ENCODE assay signal across 15 cellular contexts in the genomic region with DNA sequence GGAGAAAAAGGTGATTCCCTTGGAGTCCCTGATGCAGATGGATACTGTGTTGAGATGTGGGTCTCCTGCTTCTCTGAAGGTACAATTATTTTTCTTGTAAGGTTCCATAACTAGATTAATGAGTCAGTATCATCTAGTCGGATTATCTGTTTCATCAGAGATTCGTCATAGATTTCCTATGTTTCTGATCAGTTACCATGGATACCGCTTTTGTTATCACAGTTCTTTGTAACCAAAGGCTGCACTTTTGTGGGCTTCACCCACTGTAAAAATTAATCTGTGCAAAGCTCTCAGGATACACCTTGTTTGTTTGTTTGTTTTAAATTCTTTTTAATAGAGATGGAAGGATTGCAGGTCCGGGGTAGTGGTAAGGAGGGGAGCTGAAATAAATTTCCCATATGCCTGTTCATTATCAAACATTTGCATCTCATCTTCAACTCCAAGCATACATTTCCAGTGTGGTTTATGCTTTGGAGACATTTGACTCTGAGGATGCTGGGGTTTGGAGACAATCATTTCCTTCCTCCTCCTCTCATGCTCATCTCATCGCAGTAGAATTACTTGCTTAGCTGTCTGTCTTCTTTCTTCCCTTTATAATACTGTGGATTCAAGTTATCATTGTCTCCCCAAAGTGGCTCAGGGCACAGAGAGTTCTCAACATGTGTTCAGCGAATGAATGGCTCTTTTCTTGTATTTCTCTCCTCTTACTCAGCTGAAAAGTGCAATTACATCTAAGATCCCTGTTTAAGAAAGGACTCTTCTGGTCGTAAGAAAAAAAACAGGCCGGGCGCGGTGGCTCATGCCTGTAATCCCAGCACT. TPM values are rescaled to one million over a fixed set of nuclear protein-coding genes. Genes with fewer than 3 reads are reported as not detected.
DNase-seq lines count a peak whose midpoint lies in the region; ATAC-seq, FAIRE-seq and TF ChIP-seq lines count a peak whose summit lies in the region.
"Had no signal": no experiment of that assay in that cellular context is flagged by ENCODE, and none has a peak within 500 bp of the region (broad histone marks: within the 10 kb centered on the region; RNA-seq: fewer than 3 reads in every experiment).

No MANE protein-coding gene starts in this region.

- H2BK5ac ChIP-seq in H1 (ENCODE audit: low read depth, low read length): no peak overlapping the region

- 0 out of 2 replicates have a peak overlapping the region, but pooled peaks have one; percentile 37 for H2AFZ ChIP-seq in OCI-LY1 (ENCODE audit: low read length)
- peak overlapping the region; percentile 90 for H2AFZ ChIP-seq in H1 (ENCODE audit: low read length)

- no peaks in the 10 kb centered on the region for H3K79me1 ChIP-seq in H1 (ENCODE audit: low read depth, low read length)

- H3K23me2 ChIP-seq in H1 (ENCODE audit: low read depth, low read length): no peaks in the 10 kb centered on the region; the same call in 1 of the 2 replicates

- H4K20me1 ChIP-seq in OCI-LY1 (ENCODE audit: insufficient read depth, low read length): no peaks in the 10 kb centered on the region
- H4K20me1 ChIP-seq in H1 (replicated peaks in 1 of 2; ENCODE audit: control insufficient read depth in 1 of 2, insufficient read depth in 2 of 2, low read length in 2 of 2): no peaks in the 10 kb centered on the region

- TF ChIP-seq POLR2A in H1 (IDR thresholded peaks at IDR 0.05; ENCODE audit: control extremely low read depth in 1 of 2, low read depth in 2 of 2, low read length in 2 of 2): no peak

- no peak overlapping the region for H2BK120ac ChIP-seq in H1 (replicated peaks; ENCODE audit: low read depth, low read length)

- H3K9me3 ChIP-seq in OCI-LY1 (ENCODE audit: low read length) (no peaks in the 10 kb centered on the region), H1 (ENCODE audit: insufficient read depth in 2 of 2, low read depth in 1 of 2, low read length in 1 of 2) (no peaks in the 10 kb centered on the region)
- H3K9me3 ChIP-seq: ovary had no signal

- 72% methylated on average over 8 of the region's 10 CpGs; no CpG with 5 or more reads in 1 of the 2 experiments for WGBS in H1 (ENCODE audit: extremely low coverage in 1 of 2, insufficient coverage in 1 of 2, insufficient read length in 1 of 2, insufficient replicate concordance in 2 of 2, low coverage in 1 of 2, low lambda C conversion rate in 2 of 2, missing lambda C conversion rate in 1 of 2), 2 experiments

- no peak overlapping the region for H3K4me2 ChIP-seq in OCI-LY1 (ENCODE audit: low read length)
- peak overlapping the region; percentile 44 to 66; a peak in 2 of 4 replicates for H3K4me2 ChIP-seq in H1 (ENCODE audit: insufficient read depth in 1 of 2, low read depth in 2 of 2, low read length in 2 of 2)

- no peak overlapping the region for H3K4me3 ChIP-seq in OCI-LY1 (ENCODE audit: low read depth, low read length, poor library complexity, severe bottlenecking)
- H3K4me3 ChIP-seq in H1 (ENCODE audit: extremely low read depth in 1 of 4, insufficient read depth in 2 of 4, low read depth in 3 of 4, low read length in 4 of 4): peak overlapping the region in 2 of 4 experiments; percentile 4 to 44; a peak in 3 of 8 replicates
- H3K4me3 ChIP-seq: ovary had no signal

- H3K18ac ChIP-seq in H1 (ENCODE audit: extremely low read depth, low read length): no peak overlapping the region

- FAIRE-seq in H1 (lab: Jason Lieb, UNC): no peak

- H3K56ac ChIP-seq in H1 (replicated peaks; ENCODE audit: insufficient read length, low read depth, low read length): no peak overlapping the region

- H4K8ac ChIP-seq in H1 (ENCODE audit: extremely low read depth, insufficient read depth, low read length): no peak overlapping the region; the same call in 1 of the 2 replicates

- no peak overlapping the region for H3K23ac ChIP-seq in H1 (ENCODE audit: insufficient read length)

- peaks cover 16% of the 10 kb centered on the region for H3K4me1 Mint-ChIP-seq in neural crest cell
- peaks cover 2% of the 10 kb centered on the region for H3K4me1 Mint-ChIP-seq in activated CD8-positive, alpha-beta T cell treated with anti-CD3 and anti-CD28 coated beads for 36 hours (ENCODE audit: low read depth)

- H3K27ac ChIP-seq in OCI-LY1 (ENCODE audit: low read depth, low read length, poor library complexity, severe bottlenecking) (no peak overlapping the region), H1 (ENCODE audit: low read depth, low read length) (no peak overlapping the region)
- H3K27ac ChIP-seq: C4-2B, epithelial cell of prostate, ovary had no signal

- H4K91ac ChIP-seq in H1 (replicated peaks; ENCODE audit: insufficient read length, low read length): no peak overlapping the region

- no peak overlapping the region for H3K4ac ChIP-seq in H1 (replicated peaks; ENCODE audit: insufficient read length, low read depth, low read length)

- no peak overlapping the region for H3K14ac ChIP-seq in H1 (ENCODE audit: insufficient read length)

- H4K5ac ChIP-seq in H1 (ENCODE audit: insufficient read length, low read depth, low read length): no peak overlapping the region

- no peak for ATAC-seq in activated CD8-positive, alpha-beta T cell treated with anti-CD3 and anti-CD28 coated beads for 36 hours

- H2BK20ac ChIP-seq in H1 (ENCODE audit: low read length): no peak overlapping the region

- POLR2A ChIA-PET in H1 (lab: Charles Lee; ENCODE audit: partially characterized antibody): no interaction called here
- POLR2A ChIA-PET in activated CD8-positive, alpha-beta T cell treated with anti-CD3 and anti-CD28 coated beads for 36 hours (lab: Charles Lee): no interaction called here

- H3K27me3 Mint-ChIP-seq in neural crest cell (ENCODE audit: low read depth): peaks cover 6% of the 10 kb centered on the region
- H3K27me3 Mint-ChIP-seq in activated CD8-positive, alpha-beta T cell treated with anti-CD3 and anti-CD28 coated beads for 36 hours: peaks cover 6% of the 10 kb centered on the region

- peak overlapping the region; percentile 61; the same call in 1 of the 2 replicates for H2BK15ac ChIP-seq in H1 (ENCODE audit: low read length)

- H2BK12ac ChIP-seq in H1 (ENCODE audit: low read depth, low read length): no peak overlapping the region

- H3K27ac Mint-ChIP-seq in neural crest cell (ENCODE audit: unreplicated experiment): peak overlapping the region; percentile 77
- H3K27ac Mint-ChIP-seq in activated CD8-positive, alpha-beta T cell treated with anti-CD3 and anti-CD28 coated beads for 36 hours: no peak overlapping the region
- H3K27ac Mint-ChIP-seq: activated CD4-positive, alpha-beta T cell treated with anti-CD3 and anti-CD28 coated beads, Interleukin-2, amount 10 ng/mL, durations not matched to agents 7 days and 5 days; T-helper 2 cell treated with Interferon-gamma antibody and Interleukin-4, amounts not matched to agents 5 μg/mL and 100 μg/mL, for 36 hours had no signal

- no peak overlapping the region for H2AK5ac ChIP-seq in H1 (ENCODE audit: low read depth, low read length)

- no peaks in the 10 kb centered on the region for H3K9me3 Mint-ChIP-seq in neural crest cell
- H3K9me3 Mint-ChIP-seq in activated CD8-positive, alpha-beta T cell treated with anti-CD3 and anti-CD28 coated beads for 36 hours: no peaks in the 10 kb centered on the region
- H3K9me3 Mint-ChIP-seq: activated CD4-positive, alpha-beta T cell treated with anti-CD3 and anti-CD28 coated beads, Interleukin-2, amount 10 ng/mL, durations not matched to agents 7 days and 5 days; T-helper 2 cell treated with Interferon-gamma antibody and Interleukin-4, amounts not matched to agents 5 μg/mL and 100 μg/mL, for 36 hours had no signal

- H3K4me3 Mint-ChIP-seq in neural crest cell: peak overlapping the region; percentile 7
- no peak overlapping the region for H3K4me3 Mint-ChIP-seq in activated CD8-positive, alpha-beta T cell treated with anti-CD3 and anti-CD28 coated beads for 36 hours
- H3K4me3 Mint-ChIP-seq: activated CD4-positive, alpha-beta T cell treated with anti-CD3 and anti-CD28 coated beads, Interleukin-2, amount 10 ng/mL, durations not matched to agents 7 days and 5 days; T-helper 2 cell treated with Interferon-gamma antibody and Interleukin-4, amounts not matched to agents 5 μg/mL and 100 μg/mL, for 36 hours had no signal

- TF ChIP-seq EP300 in H1 (IDR thresholded peaks at IDR 0.05; ENCODE audit: borderline replicate concordance in 1 of 2, low read depth in 2 of 2, low read length in 2 of 2): no peak

- H3K27me3 ChIP-seq in OCI-LY1 (ENCODE audit: insufficient read depth, low read length) (no peaks in the 10 kb centered on the region), H1 (replicated peaks in 1 of 4; ENCODE audit: control insufficient read depth in 3 of 4, extremely low read depth in 1 of 4, insufficient read depth in 3 of 4, low read length in 3 of 4) (no peaks in the 10 kb centered on the region)
- H3K27me3 ChIP-seq: ovary had no signal

- H3K9me2 ChIP-seq in OCI-LY1 (ENCODE audit: low read depth, low read length): no peaks in the 10 kb centered on the region

- no peaks in the 10 kb centered on the region for H3K36me3 ChIP-seq in OCI-LY1 (ENCODE audit: insufficient read depth, low read length)
- no peaks in the 10 kb centered on the region for H3K36me3 ChIP-seq in H1 (ENCODE audit: control insufficient read depth in 2 of 4, insufficient read depth in 4 of 4, low read length in 3 of 4)
- H3K36me3 ChIP-seq: ovary had no signal

- intact Hi-C loops in activated CD8-positive, alpha-beta T cell treated with anti-CD3 and anti-CD28 coated beads for 36 hours (cut with micrococcal nuclease): no loop called here

- H3K36me3 Mint-ChIP-seq in neural crest cell (ENCODE audit: low read depth): no peaks in the 10 kb centered on the region
- H3K36me3 Mint-ChIP-seq in activated CD8-positive, alpha-beta T cell treated with anti-CD3 and anti-CD28 coated beads for 36 hours (ENCODE audit: low read depth): no peaks in the 10 kb centered on the region

- TF ChIP-seq CTCF in OCI-LY1 (IDR thresholded peaks at IDR 0.05; ENCODE audit: low read length) (no peak), H1 (IDR thresholded peaks at IDR 0.05; ENCODE audit: control extremely low read depth in 1 of 3, insufficient read depth in 1 of 3, low read depth in 1 of 3, low read length in 3 of 3) (no peak), neural crest cell (conservative IDR thresholded peaks at IDR 0.05) (no peak)
- no peak for TF ChIP-seq CTCF in activated CD8-positive, alpha-beta T cell treated with anti-CD3 and anti-CD28 coated beads for 36 hours (IDR thresholded peaks at IDR 0.05)

- no peaks in the 10 kb centered on the region for H3F3A ChIP-seq in OCI-LY1 (ENCODE audit: insufficient read depth, low read length)

- peak; percentile 77 for DNase-seq in ELR (ENCODE audit: low read depth)
- DNase-seq in H1 (ENCODE audit: low read depth in 1 of 2, low spot score in 2 of 2): no peak
- no peak for DNase-seq in neural crest cell (ENCODE audit: low read depth, low spot score)
- DNase-seq in stimulated activated naive CD4-positive, alpha-beta T cell treated with Interleukin-2 at 50 U/mL for 16 hours (lab: John Stamatoyannopoulos, UW): no peak
- no peak for DNase-seq in NCI-H1930 (lab: John Stamatoyannopoulos, UW)
- DNase-seq in activated CD8-positive, alpha-beta T cell treated with anti-CD3 and anti-CD28 coated beads for 36 hours: no peak
- DNase-seq in OCI-M2 (lab: John Stamatoyannopoulos, UW; ENCODE audit: unreplicated experiment): no peak
- DNase-seq: activated CD4-positive, alpha-beta T cell treated with anti-CD3 and anti-CD28 coated beads, Interleukin-2, amount 10 ng/mL, durations not matched to agents 7 days and 5 days; NCI-H2081 treated with DMSO at 0.1 percent for 48 hours; NCI-H748 treated with DMSO at 0.1 percent for 48 hours; ovary had no signal

- H3K9ac ChIP-seq in OCI-LY1 (ENCODE audit: low read length) (no peak overlapping the region), H1 (replicated peaks in 1 of 4; ENCODE audit: extremely low read depth in 1 of 4, low read depth in 3 of 4, low read length in 3 of 4) (peak overlapping the region in 2 of 4 experiments; percentile 34 to 40; a peak in 2 of 7 replicates)

- CTCF ChIA-PET in H1 (lab: Charles Lee; ENCODE audit: partially characterized antibody): interaction anchor here (0.7 to 1.4 kb wide), 3 partner anchors 8 to 312 kb away, joined by 4 to 8 read pairs (median 4); no protein-coding TSS in a partner anchor
- CTCF ChIA-PET in activated CD8-positive, alpha-beta T cell treated with anti-CD3 and anti-CD28 coated beads for 36 hours (lab: Charles Lee): interaction anchor here (0.6 to 2.0 kb wide), 2 partner anchors 13 to 16 kb away, joined by 3 to 4 read pairs; no protein-coding TSS in a partner anchor

- TF ChIP-seq RAD21 in H1 (IDR thresholded peaks at IDR 0.05 in 1 of 2, conservative IDR thresholded peaks at IDR 0.05 in 1 of 2; ENCODE audit: low read depth in 2 of 2, low read length in 2 of 2): no peak

- H3K79me2 ChIP-seq in OCI-LY1 (ENCODE audit: insufficient read depth, low read length) (no peaks in the 10 kb centered on the region), H1 (ENCODE audit: control insufficient read depth in 1 of 2, insufficient read depth in 2 of 2, low read length in 2 of 2) (no peaks in the 10 kb centered on the region)

- no peaks in the 10 kb centered on the region for H3K4me1 ChIP-seq in OCI-LY1 (ENCODE audit: insufficient read depth, low read length, severe bottlenecking)
- peaks cover 2 to 8% (median 5%) of the 10 kb centered on the region in 4 experiments; a peak in 5 of 7 replicates for H3K4me1 ChIP-seq in H1 (replicated peaks in 1 of 4; ENCODE audit: control insufficient read depth in 3 of 4, insufficient read depth in 4 of 4, low read length in 3 of 4)

RNA-seq across cellular contexts. Expression of a gene that starts 33.2 kb away (rescaled TPM):
- total RNA-seq in H1 (2021; fragmentation: NEBNext Ultra II Directional; extraction: Animal tissue kit (Norgen Biotek cat#: 25700)): 90.9 and 92.8 TPM in 2 replicates
- polyA plus RNA-seq in H1 (2011; rRNA removed): 43.9 and 64.3 TPM in 2 replicates
- polyA plus RNA-seq in H1 (2011; cell fraction: cytosol; rRNA removed): 46.9 TPM
- polyA plus RNA-seq in H1 (2011; cell fraction: nucleus; rRNA removed): 97.3 TPM
- polyA plus RNA-seq in H1 (2012, experiment 1 of 2): 73.8 to 103 TPM (median 78.6 TPM) in 4 replicates
- polyA plus RNA-seq in H1 (2012, experiment 2 of 2): 33.4 TPM
- 63.1 TPM for polyA plus RNA-seq in H1 (2013, experiment 1 of 2)
- polyA plus RNA-seq in H1 (2013, experiment 2 of 2): 61.7 TPM
- polyA minus RNA-seq in H1 (2011; rRNA and poly(A)+ RNA removed): 50.0 and 68.9 TPM in 2 replicates
- 27.9 TPM for polyA minus RNA-seq in H1 (2011; cell fraction: cytosol; rRNA and poly(A)+ RNA removed)
- polyA minus RNA-seq in H1 (2011; cell fraction: nucleus; rRNA and poly(A)+ RNA removed): 51.5 TPM
- 82.5 and 86.6 TPM in 2 replicates for total RNA-seq in neural crest cell
- 10 to 100 TPM; 52.8 to 53.3 TPM for total RNA-seq in activated CD8-positive, alpha-beta T cell treated with anti-CD3 and anti-CD28 coated beads for 36 hours

RNA-seq across cellular contexts. Expression of a gene that starts 50.5 kb away (rescaled TPM):
- 119 and 131 TPM in 2 replicates for total RNA-seq in H1 (2021; fragmentation: NEBNext Ultra II Directional; extraction: Animal tissue kit (Norgen Biotek cat#: 25700))
- polyA plus RNA-seq in H1 (2011; rRNA removed): 47.9 and 65.0 TPM in 2 replicates
- polyA plus RNA-seq in H1 (2011; cell fraction: cytosol; rRNA removed): 93.6 TPM
- polyA plus RNA-seq in H1 (2011; cell fraction: nucleus; rRNA removed): 21.4 TPM
- 82.2 to 151 TPM (median 99.7 TPM) in 4 replicates for polyA plus RNA-seq in H1 (2012, experiment 1 of 2)
- 162 TPM for polyA plus RNA-seq in H1 (2012, experiment 2 of 2)
- 154 TPM for polyA plus RNA-seq in H1 (2013, experiment 1 of 2)
- 157 TPM for polyA plus RNA-seq in H1 (2013, experiment 2 of 2)
- 25.9 and 27.4 TPM in 2 replicates for polyA minus RNA-seq in H1 (2011; rRNA and poly(A)+ RNA removed)
- 28.8 TPM for polyA minus RNA-seq in H1 (2011; cell fraction: cytosol; rRNA and poly(A)+ RNA removed)
- polyA minus RNA-seq in H1 (2011; cell fraction: nucleus; rRNA and poly(A)+ RNA removed): 53.9 TPM
- total RNA-seq in neural crest cell: 109 and 110 TPM in 2 replicates
- total RNA-seq in activated CD8-positive, alpha-beta T cell treated with anti-CD3 and anti-CD28 coated beads for 36 hours: 10 to 100 TPM; 67.7 to 70.9 TPM
